Comparison of ENCODE assay signal across 15 cellular contexts in the genomic region with DNA sequence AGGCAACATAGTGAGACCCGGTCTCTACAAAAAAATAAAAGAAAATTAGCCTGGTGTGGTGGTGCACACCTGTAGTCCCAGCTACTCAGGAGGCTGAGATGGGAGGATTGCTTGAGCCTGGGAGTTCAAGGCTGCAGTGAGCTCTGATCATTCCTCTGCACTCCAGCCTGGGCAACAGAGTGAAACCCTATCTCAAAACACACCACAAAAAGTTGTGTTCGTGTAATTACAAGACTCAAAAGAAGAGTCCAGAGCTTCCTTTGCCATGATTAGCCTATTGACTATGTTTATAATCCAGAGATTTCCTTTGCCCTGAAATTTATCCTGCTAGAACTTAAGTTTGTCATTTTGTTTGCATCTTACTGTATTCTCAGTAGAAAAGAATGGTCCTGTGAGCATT. TPM values are rescaled to one million over a fixed set of nuclear protein-coding genes. Genes with fewer than 3 reads are reported as not detected.
DNase-seq lines count a peak whose midpoint lies in the region; ATAC-seq and TF ChIP-seq lines count a peak whose summit lies in the region.
"Had no signal": no experiment of that assay in that cellular context is flagged by ENCODE, and none has a peak within 500 bp of the region (broad histone marks: within the 10 kb centered on the region; RNA-seq: fewer than 3 reads in every experiment).

No MANE protein-coding gene starts in this region.

- DNase-seq in A673 (ENCODE audit: low spot score) (no peak), Karpas-422 (no peak), transverse colon (no peak)
- DNase-seq in activated CD4-positive, alpha-beta T cell treated with anti-CD3 and anti-CD28 coated beads for 4 hours: no peak
- DNase-seq: 8988T, ACHN, BE2C, DMS53, GF-D8, GOT3, H9, KBM-7 had no signal

- H3K4me2 ChIP-seq in BLaER1 treated with 17β-estradiol and CSF1 and Interleukin-3, amounts not matched to agents 10 nM and 100 nM: peak overlapping the region in 7 of 11 experiments; percentile 5 to 50 (median 16); a peak in 6 of 22 replicates
- no peak overlapping the region for H3K4me2 ChIP-seq in Karpas-422 (ENCODE audit: low read depth, low read length, poor library complexity, severe bottlenecking)

- no peak overlapping the region for H3K9ac ChIP-seq in BLaER1 treated with 17β-estradiol and CSF1 and Interleukin-3, amounts not matched to agents 10 nM and 100 nM
- H3K9ac ChIP-seq in Karpas-422 (ENCODE audit: low read length): peak overlapping the region; percentile 28; the same call in 1 of the 2 replicates

- TF ChIP-seq EP300 in transverse colon (IDR thresholded peaks at IDR 0.05; ENCODE audit: low read depth): no peak

- no peaks in the 10 kb centered on the region for H3K9me2 ChIP-seq in Karpas-422 (replicated peaks; ENCODE audit: insufficient read depth, low read length)

- TF ChIP-seq CTCF in A673 (conservative IDR thresholded peaks at IDR 0.05; ENCODE audit: low read depth, low read length) (no peak), neutrophil (IDR thresholded peaks at IDR 0.05) (no peak), transverse colon (IDR thresholded peaks at IDR 0.05) (no peak)

- no peaks in the 10 kb centered on the region for H3K27me3 ChIP-seq in A673 (replicated peaks; ENCODE audit: insufficient read depth, low read depth, low read length, poor library complexity)
- H3K27me3 ChIP-seq in BLaER1 treated with 17β-estradiol and CSF1 and Interleukin-3, amounts not matched to agents 10 nM and 100 nM: no peaks in the 10 kb centered on the region
- no peaks in the 10 kb centered on the region for H3K27me3 ChIP-seq in Karpas-422 (ENCODE audit: low read length)
- H3K27me3 ChIP-seq in neutrophil: no peaks in the 10 kb centered on the region
- no peaks in the 10 kb centered on the region for H3K27me3 ChIP-seq in transverse colon
- H3K27me3 ChIP-seq: BE2C had no signal

- H4K20me1 ChIP-seq in BLaER1 treated with 17β-estradiol and CSF1 and Interleukin-3, amounts not matched to agents 10 nM and 100 nM: peaks cover 0 to 76% (median 20%) of the 10 kb centered on the region in 11 experiments; a peak in 14 of 22 replicates
- H4K20me1 ChIP-seq in Karpas-422 (ENCODE audit: insufficient read depth, low read depth, low read length): no peaks in the 10 kb centered on the region

- 80 to 86% methylated on average over 1 to 2 of the region's 2 CpGs for WGBS in transverse colon (ENCODE audit: low coverage in 1 of 2), 2 donors

- intact Hi-C loops in A673 (cut with micrococcal nuclease; ENCODE audit: unreplicated experiment): no loop called here
- intact Hi-C loops in transverse colon (cut with DNase I; ENCODE audit: low total_unique reads): no loop called here

- peaks cover 30% of the 10 kb centered on the region for H3K4me1 ChIP-seq in A673 (ENCODE audit: insufficient read depth, low read length, poor library complexity, severe bottlenecking)
- H3K4me1 ChIP-seq in BLaER1 treated with 17β-estradiol and CSF1 and Interleukin-3, amounts not matched to agents 10 nM and 100 nM: peaks cover 17 to 70% (median 51%) of the 10 kb centered on the region in 10 experiments
- H3K4me1 ChIP-seq in Karpas-422 (ENCODE audit: low read length): peaks cover 46% of the 10 kb centered on the region
- peaks cover 56 to 64% of the 10 kb centered on the region in 2 experiments for H3K4me1 ChIP-seq in neutrophil (ENCODE audit: control insufficient read depth in 1 of 2, insufficient read depth in 1 of 2, low read depth in 1 of 2, low read length in 1 of 2)
- H3K4me1 ChIP-seq in transverse colon: peaks cover 6 to 47% (median 11%) of the 10 kb centered on the region in 4 donors
- H3K4me1 ChIP-seq: BE2C had no signal

- H3K36me3 ChIP-seq in A673 (ENCODE audit: insufficient read depth, low read length, poor library complexity, severe bottlenecking) (no peaks in the 10 kb centered on the region), Karpas-422 (ENCODE audit: insufficient read depth, low read length) (peaks cover 19% of the 10 kb centered on the region; the same call in 1 of the 2 replicates), neutrophil (no peaks in the 10 kb centered on the region), transverse colon (no peaks in the 10 kb centered on the region)
- peaks cover 0 to 32% (median 14%) of the 10 kb centered on the region in 11 experiments; a peak in 10 of 22 replicates for H3K36me3 ChIP-seq in BLaER1 treated with 17β-estradiol and CSF1 and Interleukin-3, amounts not matched to agents 10 nM and 100 nM
- H3K36me3 ChIP-seq: BE2C had no signal

- in situ Hi-C loops in transverse colon (cut with MboI; ENCODE audit: low pct_ligation_motif_present in 1 of 4, low pct_unique_long_range_greater_than_20kb in 1 of 4, low sequenced_read_pairs in 3 of 4): no loop called here

- H3K4me3 ChIP-seq in A673 (ENCODE audit: low read depth, low read length, poor library complexity, severe bottlenecking) (no peak overlapping the region), Karpas-422 (ENCODE audit: low read length) (no peak overlapping the region), neutrophil (ENCODE audit: low read depth in 1 of 2, low read length in 1 of 2) (no peak overlapping the region), transverse colon (no peak overlapping the region)
- no peak overlapping the region for H3K4me3 ChIP-seq in BLaER1 treated with 17β-estradiol and CSF1 and Interleukin-3, amounts not matched to agents 10 nM and 100 nM

- H3K79me2 ChIP-seq in Karpas-422 (ENCODE audit: low read length): peaks cover 80% of the 10 kb centered on the region

- H2AFZ ChIP-seq in Karpas-422 (ENCODE audit: low read length): no peak overlapping the region

- no TSS peak for BruUV-seq in A673 (replicated peaks; lab: Mats Ljungman, UMichigan)

- POLR2A ChIA-PET in A673 (lab: Charles Lee; ENCODE audit: low non-redundant PET): no interaction called here

- H3K9me3 ChIP-seq in A673 (ENCODE audit: low read depth, low read length, poor library complexity, severe bottlenecking): no peaks in the 10 kb centered on the region
- no peaks in the 10 kb centered on the region for H3K9me3 ChIP-seq in BLaER1 treated with 17β-estradiol and CSF1 and Interleukin-3, amounts not matched to agents 10 nM and 100 nM (replicated peaks in 1 of 11)
- no peaks in the 10 kb centered on the region for H3K9me3 ChIP-seq in Karpas-422 (ENCODE audit: low read length)
- H3K9me3 ChIP-seq in neutrophil: no peaks in the 10 kb centered on the region
- no peaks in the 10 kb centered on the region for H3K9me3 ChIP-seq in transverse colon
- H3K9me3 ChIP-seq: BE2C had no signal

- ATAC-seq in GM21717 (IDR thresholded peaks at IDR 0.05; ENCODE audit: unreplicated experiment): no peak

- peak overlapping the region; percentile 70 for H3K27ac ChIP-seq in A673 (ENCODE audit: low read depth, low read length, poor library complexity, severe bottlenecking)
- H3K27ac ChIP-seq in BLaER1 treated with 17β-estradiol and CSF1 and Interleukin-3, amounts not matched to agents 10 nM and 100 nM: no peak overlapping the region
- peak overlapping the region; percentile 72 for H3K27ac ChIP-seq in Karpas-422 (ENCODE audit: low read length)
- H3K27ac ChIP-seq in neutrophil: peak overlapping the region; percentile 47
- H3K27ac ChIP-seq in transverse colon: no peak overlapping the region

- TF ChIP-seq POLR2A in transverse colon (IDR thresholded peaks at IDR 0.05): no peak

- CTCF ChIA-PET in A673 (lab: Charles Lee): no interaction called here

RNA-seq across cellular contexts. Expression of a gene that starts 21.0 kb away (rescaled TPM):
- total RNA-seq in A673 (2021): 91.1 and 96.1 TPM in 2 replicates
- 108 and 251 TPM in 2 replicates for total RNA-seq in Karpas-422 (2014; rRNA removed; shearing (Covaris generic); ENCODE audit: low replicate concordance)
- 100 to 1,000 TPM in 2 of 4 donors, 10 to 100 TPM in 2; 84.5 to 274 (median 172) TPM for total RNA-seq in transverse colon

RNA-seq across cellular contexts. Expression of a gene that starts 45.1 kb away (rescaled TPM):
- 133 and 144 TPM in 2 replicates for total RNA-seq in A673 (2021)
- total RNA-seq in Karpas-422 (2014; rRNA removed; shearing (Covaris generic); ENCODE audit: low replicate concordance): 165 and 188 TPM in 2 replicates
- total RNA-seq in transverse colon: 10 to 100 TPM; 13.5 to 70.7 (median 41.8) TPM

Comparison
In these comparisons a context has a peak if more than half of its experiments do, and no peak if none do; other contexts are left out.
1. H3K27ac ChIP-seq: peak in A673 (single experiment), Karpas-422 (single experiment) and neutrophil (single experiment); none in BLaER1 treated with 17β-estradiol and CSF1 and Interleukin-3, amounts not matched to agents 10 nM and 100 nM (0 of 11) and transverse colon (0 of 4).